ENCODE assay signal across 18 cellular contexts in the genomic region with DNA sequence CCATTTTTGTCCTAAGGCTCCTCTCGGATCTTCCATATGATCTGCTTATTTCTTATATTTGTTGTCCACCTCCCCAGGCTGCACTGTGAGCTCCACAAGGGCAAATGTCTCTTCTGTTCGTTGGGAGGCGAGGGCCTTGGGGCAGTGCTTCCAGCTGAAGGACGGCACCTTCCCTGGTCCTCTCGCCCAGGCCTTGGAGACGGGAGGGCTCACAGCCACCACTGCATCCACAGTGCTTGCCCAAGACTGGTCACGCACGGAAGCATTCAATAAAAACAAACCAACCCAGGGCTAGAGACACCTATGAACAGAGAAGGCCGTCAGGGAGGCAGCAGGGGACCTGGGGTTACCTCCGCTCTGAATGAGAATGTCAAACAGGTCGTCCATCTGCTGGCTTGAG. TPM values are rescaled to one million over a fixed set of nuclear protein-coding genes. Genes with fewer than 3 reads are reported as not detected.
DNase-seq lines count a peak whose midpoint lies in the region; ATAC-seq and TF ChIP-seq lines count a peak whose summit lies in the region.
"Had no signal": no experiment of that assay in that cellular context is flagged by ENCODE, and none has a peak within 500 bp of the region (broad histone marks: within the 10 kb centered on the region; RNA-seq: fewer than 3 reads in every experiment).

No MANE protein-coding gene starts in this region.

- H3K4me3 ChIP-seq in spleen (no peak overlapping the region), right lobe of liver (no peak overlapping the region)
- H3K4me3 ChIP-seq: esophagus squamous epithelium, pancreas, upper lobe of left lung had no signal

- DNase-seq in activated CD8-positive, alpha-beta memory T cell treated with anti-CD3 and anti-CD28 coated beads, Interleukin-2, amount 10 ng/mL, durations not matched to agents 7 days and 5 days = no peak
- DNase-seq in activated CD8-positive, alpha-beta memory T cell treated with anti-CD3 and anti-CD28 coated beads, Interleukin-2, amount 50 U/mL, for 4 hours = no peak
- DNase-seq in RWPE1 (ENCODE audit: low spot score) = no peak
- no peak for DNase-seq in chondrocyte (ENCODE audit: low spot score)
- DNase-seq in spleen = peak; percentile 72
- DNase-seq in right lobe of liver = no peak
- no peak for DNase-seq in cerebellar cortex (ENCODE audit: low spot score)
- DNase-seq: activated CD4-positive, CD25-positive, alpha-beta regulatory T cell; COR-L47; esophagus squamous epithelium; head of caudate nucleus; NCI-H187 treated with DMSO at 0.1 percent for 48 hours; NCI-H69; pancreas had no signal

- TF ChIP-seq POLR2A in spleen (IDR thresholded peaks at IDR 0.05) (no peak), right lobe of liver (IDR thresholded peaks at IDR 0.05) (no peak)

- TF ChIP-seq CTCF in RWPE1 (conservative IDR thresholded peaks at IDR 0.05; ENCODE audit: low read depth) (no peak), chondrocyte (IDR thresholded peaks at IDR 0.05) (no peak), spleen (IDR thresholded peaks at IDR 0.05 in 8 of 11, conservative IDR thresholded peaks at IDR 0.05 in 3 of 11) (no peak), right lobe of liver (IDR thresholded peaks at IDR 0.05) (no peak)

- H3K9me3 ChIP-seq in spleen (no peaks in the 10 kb centered on the region), right lobe of liver (no peaks in the 10 kb centered on the region)
- H3K9me3 ChIP-seq: esophagus squamous epithelium, pancreas, upper lobe of left lung had no signal

- POLR2A ChIA-PET in RWPE1 (lab: Yijun Ruan, JAX; ENCODE audit: low non-redundant PET) = no interaction called here

- peaks cover 18% of the 10 kb centered on the region for H3K36me3 Mint-ChIP-seq in activated CD8-positive, alpha-beta memory T cell treated with anti-CD3 and anti-CD28 coated beads, Interleukin-2, amount 10 ng/mL, durations not matched to agents 7 days and 5 days
- H3K36me3 Mint-ChIP-seq in chondrocyte (ENCODE audit: low read depth) = peaks cover 29% of the 10 kb centered on the region

- intact Hi-C loops in spleen (cut with DNase I; ENCODE audit: low total_unique reads) (no loop called here), right lobe of liver (cut with DNase I) (no loop called here)

- H3K27ac Mint-ChIP-seq in activated CD8-positive, alpha-beta memory T cell treated with anti-CD3 and anti-CD28 coated beads, Interleukin-2, amount 10 ng/mL, durations not matched to agents 7 days and 5 days = peak overlapping the region; percentile 70
- H3K27ac Mint-ChIP-seq in chondrocyte (ENCODE audit: unreplicated experiment) = peak overlapping the region; percentile 71

- H3K9me3 Mint-ChIP-seq in activated CD8-positive, alpha-beta memory T cell treated with anti-CD3 and anti-CD28 coated beads, Interleukin-2, amount 10 ng/mL, durations not matched to agents 7 days and 5 days (ENCODE audit: low read depth) = no peaks in the 10 kb centered on the region
- no peaks in the 10 kb centered on the region for H3K9me3 Mint-ChIP-seq in chondrocyte (ENCODE audit: low read depth)

- H3K4me1 ChIP-seq in spleen (peaks cover 19 to 85% (median 71%) of the 10 kb centered on the region in 6 donors), right lobe of liver (no peaks in the 10 kb centered on the region)
- H3K4me1 ChIP-seq: pancreas had no signal

- WGBS in spleen, 5 donors = 86 to 91% (median 88%) methylated on average over 11 of the region's 11 CpGs
- 94% methylated on average over 11 of the region's 11 CpGs for WGBS in right lobe of liver (ENCODE audit: insufficient coverage, low coverage, low lambda C conversion rate, missing lambda C conversion rate)

- H3K4me1 Mint-ChIP-seq in activated CD8-positive, alpha-beta memory T cell treated with anti-CD3 and anti-CD28 coated beads, Interleukin-2, amount 10 ng/mL, durations not matched to agents 7 days and 5 days = peaks cover 17% of the 10 kb centered on the region
- H3K4me1 Mint-ChIP-seq in chondrocyte (ENCODE audit: low read depth) = peaks cover 9% of the 10 kb centered on the region

- H3K4me3 Mint-ChIP-seq in activated CD8-positive, alpha-beta memory T cell treated with anti-CD3 and anti-CD28 coated beads, Interleukin-2, amount 10 ng/mL, durations not matched to agents 7 days and 5 days = no peak overlapping the region
- no peak overlapping the region for H3K4me3 Mint-ChIP-seq in chondrocyte (ENCODE audit: unreplicated experiment)

- CTCF ChIA-PET in activated CD8-positive, alpha-beta memory T cell treated with anti-CD3 and anti-CD28 coated beads, Interleukin-2, amount 10 ng/mL, durations not matched to agents 7 days and 5 days (lab: Charles Lee) = no interaction called here
- CTCF ChIA-PET in RWPE1 (lab: Yijun Ruan, JAX) = no interaction called here

- H3K27ac ChIP-seq in RWPE1 = peak overlapping the region; percentile 56
- peak overlapping the region; percentile 15 to 87 (median 70) for H3K27ac ChIP-seq in spleen
- H3K27ac ChIP-seq in right lobe of liver = no peak overlapping the region
- H3K27ac ChIP-seq: pancreas had no signal

- H3K27me3 Mint-ChIP-seq in activated CD8-positive, alpha-beta memory T cell treated with anti-CD3 and anti-CD28 coated beads, Interleukin-2, amount 10 ng/mL, durations not matched to agents 7 days and 5 days = no peaks in the 10 kb centered on the region
- no peaks in the 10 kb centered on the region for H3K27me3 Mint-ChIP-seq in chondrocyte (ENCODE audit: low read depth)

- peaks cover 0 to 99% (median 62%) of the 10 kb centered on the region in 6 donors for H3K36me3 ChIP-seq in spleen
- peaks cover 0 to 31% (median 13%) of the 10 kb centered on the region in 4 donors for H3K36me3 ChIP-seq in right lobe of liver

- ATAC-seq in activated CD8-positive, alpha-beta memory T cell treated with anti-CD3 and anti-CD28 coated beads, Interleukin-2, amount 10 ng/mL, durations not matched to agents 7 days and 5 days = no peak
- no peak for ATAC-seq in GM19455 (IDR thresholded peaks at IDR 0.05; ENCODE audit: unreplicated experiment)
- no peak for ATAC-seq in right lobe of liver
- ATAC-seq: Panc1, pancreas, SK-N-SH treated with all-trans-retinoic acid at 6 μM for 48 hours had no signal

- H3K27me3 ChIP-seq in spleen (replicated peaks in 1 of 7) (no peaks in the 10 kb centered on the region), right lobe of liver (no peaks in the 10 kb centered on the region)
- H3K27me3 ChIP-seq: esophagus squamous epithelium, pancreas, upper lobe of left lung had no signal

RNA-seq across cellular contexts. Expression of a gene that starts 46.2 kb away (rescaled TPM):
- total RNA-seq in activated CD8-positive, alpha-beta memory T cell treated with anti-CD3 and anti-CD28 coated beads, Interleukin-2, amount 10 ng/mL, durations not matched to agents 7 days and 5 days = 10 to 100 TPM; 57.6 to 86.3 TPM
- total RNA-seq in chondrocyte (59.5 to 80.3 TPM (median 66.7 TPM) in 3 replicates), spleen (10 to 100 TPM; 56.3 to 99.3 (median 88.2) TPM), right lobe of liver (10 to 100 TPM; 19.3 to 27.1 (median 25.8) TPM)
- polyA plus RNA-seq in spleen = 100 to 1,000 TPM; 100 to 176 (median 161) TPM

Comparison
In these comparisons a context has a peak if more than half of its experiments do, and no peak if none do; other contexts are left out.
1. H3K27ac ChIP-seq: peak in RWPE1 (single experiment) and spleen (8 of 8); none in right lobe of liver (0 of 3).